20 cellular contexts compared by ENCODE assay signal in the genomic region with DNA sequence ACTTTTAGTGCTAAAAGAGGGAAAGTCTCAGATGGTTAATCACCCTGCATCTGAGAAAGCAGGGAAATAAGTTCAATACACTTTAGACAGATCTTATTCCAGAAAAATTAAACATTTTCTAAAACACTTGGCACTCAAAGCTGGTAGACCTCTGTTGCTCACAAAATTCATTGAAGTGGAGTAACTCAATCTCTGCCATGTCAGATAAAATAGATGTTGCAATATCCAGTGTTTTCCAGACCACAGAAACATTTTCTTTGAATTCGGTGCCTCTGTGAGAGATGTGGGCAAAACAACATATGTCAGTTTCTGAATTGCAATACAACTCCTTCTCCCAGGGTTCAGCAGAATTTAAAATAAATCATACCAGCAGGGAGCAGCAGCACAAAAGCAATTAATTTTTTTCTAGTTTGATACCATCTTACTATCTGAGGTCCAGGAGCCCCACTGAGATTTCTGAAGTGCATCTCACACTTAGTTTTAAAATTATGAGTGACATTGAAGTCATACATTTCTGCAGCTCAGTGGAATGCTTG. TPM values are rescaled to one million over a fixed set of nuclear protein-coding genes. Genes with fewer than 3 reads are reported as not detected.
DNase-seq lines count a peak whose midpoint lies in the region; ATAC-seq and TF ChIP-seq lines count a peak whose summit lies in the region.
"Had no signal": no experiment of that assay in that cellular context is flagged by ENCODE, and none has a peak within 500 bp of the region (broad histone marks: within the 10 kb centered on the region; RNA-seq: fewer than 3 reads in every experiment).

No MANE protein-coding gene starts in this region.

- peaks cover 8% of the 10 kb centered on the region for H3K9me3 Mint-ChIP-seq in stimulated activated memory B cell treated with anti-CD40 and anti-IgM and Interleukin-4, amounts not matched to agents 10 μg/mL and 1 μg/mL and 100 μg/mL, for 72 hours
- H3K9me3 Mint-ChIP-seq: activated T-helper 17 cell treated with anti-CD3 and anti-CD28 coated beads, Interleukin-2, amount 50 U/mL, for 72 hours; CD4-positive, alpha-beta T cell had no signal

- H3K27me3 Mint-ChIP-seq in stimulated activated memory B cell treated with anti-CD40 and anti-IgM and Interleukin-4, amounts not matched to agents 10 μg/mL and 1 μg/mL and 100 μg/mL, for 72 hours: peaks cover 24% of the 10 kb centered on the region

- no peaks in the 10 kb centered on the region for H3K36me3 Mint-ChIP-seq in stimulated activated memory B cell treated with anti-CD40 and anti-IgM and Interleukin-4, amounts not matched to agents 10 μg/mL and 1 μg/mL and 100 μg/mL, for 72 hours

- no peak for TF ChIP-seq POLR2A in right lobe of liver (IDR thresholded peaks at IDR 0.05)

- no peaks in the 10 kb centered on the region for H3K9me3 ChIP-seq in right lobe of liver
- H3K9me3 ChIP-seq: left ventricle myocardium inferior, pancreas, transverse colon had no signal

- intact Hi-C loops in right lobe of liver (cut with DNase I): no loop called here

- no peak overlapping the region for H3K27ac ChIP-seq in right lobe of liver
- H3K27ac ChIP-seq: left ventricle myocardium inferior, transverse colon had no signal

- ATAC-seq in SK-N-SH treated with all-trans-retinoic acid at 6 μM for 48 hours: peak; percentile 58; the same call in 2 of the 3 replicates
- ATAC-seq in right lobe of liver: peak; percentile 41 to 68 (median 55)
- no peak for ATAC-seq in stimulated activated memory B cell treated with anti-CD40 and anti-IgM and Interleukin-4, amounts not matched to agents 10 μg/mL and 1 μg/mL and 100 μg/mL, for 72 hours
- ATAC-seq: activated T-helper 17 cell treated with anti-CD3 and anti-CD28 coated beads, Interleukin-2, amount 50 U/mL, for 72 hours had no signal

- peak in 2 of 4 donors; percentile 21 to 23 for TF ChIP-seq CTCF in right lobe of liver (IDR thresholded peaks at IDR 0.05)

- H3K4me1 ChIP-seq in right lobe of liver: no peaks in the 10 kb centered on the region
- H3K4me1 ChIP-seq: left ventricle myocardium inferior, pancreas, transverse colon had no signal

- H3K27me3 ChIP-seq in right lobe of liver: no peaks in the 10 kb centered on the region
- H3K27me3 ChIP-seq: pancreas had no signal

- DNase-seq in DMS 273 (lab: John Stamatoyannopoulos, UW; ENCODE audit: unreplicated experiment) (peak; percentile 3), DMS 273 treated with DMSO at 0.1 percent for 48 hours (lab: John Stamatoyannopoulos, UW) (no peak), right lobe of liver (no peak), nucleus accumbens (lab: John Stamatoyannopoulos, UW) (no peak), activated T-cell treated with anti-CD3 and anti-CD28 coated beads for 4 hours (no peak)
- peak; percentile 8 for DNase-seq in Jurkat, Clone E6-1 (ENCODE audit: low read depth, low spot score)
- DNase-seq: 8988T; amygdala; CD4-positive, alpha-beta T cell; cerebellar nuclear complex; KG1; left ventricle myocardium inferior; NCI-H187 treated with DMSO at 0.1 percent for 48 hours; pancreas; small intestine; transverse colon had no signal

- no peaks in the 10 kb centered on the region for H3K36me3 ChIP-seq in right lobe of liver
- H3K36me3 ChIP-seq: left ventricle myocardium inferior, pancreas, transverse colon had no signal

- H3K4me3 Mint-ChIP-seq in stimulated activated memory B cell treated with anti-CD40 and anti-IgM and Interleukin-4, amounts not matched to agents 10 μg/mL and 1 μg/mL and 100 μg/mL, for 72 hours: no peak overlapping the region
- H3K4me3 Mint-ChIP-seq: activated T-helper 17 cell treated with anti-CD3 and anti-CD28 coated beads, Interleukin-2, amount 50 U/mL, for 72 hours; CD4-positive, alpha-beta T cell had no signal

- H3K27ac Mint-ChIP-seq in stimulated activated memory B cell treated with anti-CD40 and anti-IgM and Interleukin-4, amounts not matched to agents 10 μg/mL and 1 μg/mL and 100 μg/mL, for 72 hours: no peak overlapping the region
- H3K27ac Mint-ChIP-seq: activated T-helper 17 cell treated with anti-CD3 and anti-CD28 coated beads, Interleukin-2, amount 50 U/mL, for 72 hours; CD4-positive, alpha-beta T cell had no signal

- 11% methylated on average over 1 of the region's 1 CpG for WGBS in right lobe of liver (ENCODE audit: insufficient coverage, low coverage, low lambda C conversion rate, missing lambda C conversion rate)

- H3K4me1 Mint-ChIP-seq in stimulated activated memory B cell treated with anti-CD40 and anti-IgM and Interleukin-4, amounts not matched to agents 10 μg/mL and 1 μg/mL and 100 μg/mL, for 72 hours: no peaks in the 10 kb centered on the region
- H3K4me1 Mint-ChIP-seq: activated T-helper 17 cell treated with anti-CD3 and anti-CD28 coated beads, Interleukin-2, amount 50 U/mL, for 72 hours had no signal

- H3K4me3 ChIP-seq in Jurkat, Clone E6-1 (ENCODE audit: low read length): no peak overlapping the region
- no peak overlapping the region for H3K4me3 ChIP-seq in right lobe of liver
- H3K4me3 ChIP-seq: left ventricle myocardium inferior, pancreas, transverse colon had no signal

TF ChIP-seq in SK-N-SH treated with all-trans-retinoic acid at 6 μM for 48 hours, 23 proteins besides CTCF, POLR2A, EP300 and RAD21:
- TF ChIP-seq ZNF70 (CRISPR knock-in tag; IDR thresholded peaks at IDR 0.05) (no peak), ISL1 (CRISPR knock-in tag; IDR thresholded peaks at IDR 0.05) (no peak), BACH2 (CRISPR knock-in tag; IDR thresholded peaks at IDR 0.05; ENCODE audit: borderline replicate concordance) (no peak), GLIS3 (CRISPR knock-in tag; IDR thresholded peaks at IDR 0.05) (no peak), PPARA (CRISPR knock-in tag; IDR thresholded peaks at IDR 0.05; ENCODE audit: borderline replicate concordance) (no peak), OSR1 (CRISPR knock-in tag; IDR thresholded peaks at IDR 0.05) (no peak), ZFP3 (CRISPR knock-in tag; IDR thresholded peaks at IDR 0.05) (no peak), TSHZ2 (CRISPR knock-in tag; IDR thresholded peaks at IDR 0.05) (no peak), TOX (CRISPR knock-in tag; IDR thresholded peaks at IDR 0.05; ENCODE audit: borderline replicate concordance) (no peak), PATZ1 (CRISPR knock-in tag; IDR thresholded peaks at IDR 0.05; ENCODE audit: borderline replicate concordance) (no peak), SNAI2 (CRISPR knock-in tag; IDR thresholded peaks at IDR 0.05) (no peak), ZC3H10 (CRISPR knock-in tag; IDR thresholded peaks at IDR 0.05) (no peak), TCF4 (CRISPR knock-in tag; IDR thresholded peaks at IDR 0.05; ENCODE audit: borderline replicate concordance) (no peak)
- TF ChIP-seq, protein P1, sequence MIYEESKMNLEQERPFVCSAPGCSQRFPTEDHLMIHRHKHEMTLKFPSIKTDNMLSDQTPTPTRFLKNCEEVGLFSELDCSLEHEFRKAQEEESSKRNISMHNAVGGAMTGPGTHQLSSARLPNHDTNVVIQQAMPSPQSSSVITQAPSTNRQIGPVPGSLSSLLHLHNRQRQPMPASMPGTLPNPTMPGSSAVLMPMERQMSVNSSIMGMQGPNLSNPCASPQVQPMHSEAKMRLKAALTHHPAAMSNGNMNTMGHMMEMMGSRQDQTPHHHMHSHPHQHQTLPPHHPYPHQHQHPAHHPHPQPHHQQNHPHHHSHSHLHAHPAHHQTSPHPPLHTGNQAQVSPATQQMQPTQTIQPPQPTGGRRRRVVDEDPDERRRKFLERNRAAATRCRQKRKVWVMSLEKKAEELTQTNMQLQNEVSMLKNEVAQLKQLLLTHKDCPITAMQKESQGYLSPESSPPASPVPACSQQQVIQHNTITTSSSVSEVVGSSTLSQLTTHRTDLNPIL (CRISPR knock-in tag; IDR thresholded peaks at IDR 0.05; ENCODE audit: low read depth): no peak

RNA-seq across cellular contexts. Expression of gene PKHD1, which starts 11.3 kb away (rescaled TPM):
- polyA plus RNA-seq in Jurkat, Clone E6-1 (2012; ENCODE audit: insufficient read depth, insufficient read length): not detected
- total RNA-seq in right lobe of liver: 1 to 10 TPM; 1.2 to 3.0 (median 2.3) TPM
- total RNA-seq: frontal cortex, left ventricle myocardium inferior had no signal

Comparison
In these comparisons a context has a peak if more than half of its experiments do, and no peak if none do; other contexts are left out.
1. DNase-seq: peak in DMS 273 (single experiment) and Jurkat, Clone E6-1 (single experiment); none in DMS 273 treated with DMSO at 0.1 percent for 48 hours (single experiment), right lobe of liver (0 of 3), nucleus accumbens (0 of 56) and activated T-cell treated with anti-CD3 and anti-CD28 coated beads for 4 hours (single experiment).